ENCODE assay signal across 13 cellular contexts in the genomic region with DNA sequence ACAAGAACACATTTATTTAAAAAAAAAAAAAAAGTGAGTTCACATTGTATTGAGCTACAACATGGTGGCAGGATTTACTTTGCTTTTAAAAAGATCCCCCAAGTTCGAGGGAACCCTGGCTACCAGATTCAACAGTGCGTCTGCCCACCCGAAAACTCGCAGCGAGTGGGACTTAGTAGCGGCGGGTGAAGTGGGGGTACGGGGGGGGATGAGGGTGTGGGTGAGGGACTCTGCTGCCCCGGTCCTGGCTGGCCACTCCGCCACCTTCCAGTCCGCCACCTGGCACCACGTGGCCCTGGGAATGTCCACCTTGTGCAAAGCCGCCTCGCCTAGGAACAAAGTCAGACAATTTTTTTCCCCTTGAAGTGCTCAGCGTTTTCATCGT. TPM values are rescaled to one million over a fixed set of nuclear protein-coding genes. Genes with fewer than 3 reads are reported as not detected.
"Had no signal": no experiment of that assay in that cellular context is flagged by ENCODE, and none has a peak within 500 bp of the region (broad histone marks: within the 10 kb centered on the region; RNA-seq: fewer than 3 reads in every experiment).

No MANE protein-coding gene starts in this region.

- H3K4me3 ChIP-seq: coronary artery, lung, thyroid gland, uterus had no signal

- H3K27ac Mint-ChIP-seq: T-helper 2 cell treated with Interferon-gamma antibody and Interleukin-4, amounts not matched to agents 5 μg/mL and 100 μg/mL, for 36 hours had no signal

- H3K27me3 ChIP-seq: thyroid gland, uterus had no signal

- DNase-seq: activated naive CD4-positive, alpha-beta T cell treated with anti-CD3 and anti-CD28 coated beads for 36 hours; effector CD4-positive, alpha-beta T cell; foreskin melanocyte; left colon; naive thymus-derived CD4-positive, alpha-beta T cell; occipital lobe; thyroid gland; uterus had no signal

- H3K27me3 Mint-ChIP-seq: naive thymus-derived CD4-positive, alpha-beta T cell had no signal

- FAIRE-seq: astrocyte had no signal

- H3K9me3 Mint-ChIP-seq: activated naive CD4-positive, alpha-beta T cell treated with anti-CD3 and anti-CD28 coated beads for 36 hours; naive thymus-derived CD4-positive, alpha-beta T cell; T-helper 2 cell treated with Interferon-gamma antibody and Interleukin-4, amounts not matched to agents 5 μg/mL and 100 μg/mL, for 36 hours had no signal

- ATAC-seq: left colon had no signal

- H3K27ac ChIP-seq: uterus had no signal

- H3K4me3 Mint-ChIP-seq: activated naive CD4-positive, alpha-beta T cell treated with anti-CD3 and anti-CD28 coated beads for 36 hours; T-helper 2 cell treated with Interferon-gamma antibody and Interleukin-4, amounts not matched to agents 5 μg/mL and 100 μg/mL, for 36 hours had no signal

- H3K4me1 ChIP-seq: uterus had no signal

- H3K9me3 ChIP-seq: thyroid gland, uterus had no signal

- H3K36me3 ChIP-seq: uterus had no signal

RNA-seq across cellular contexts. Expression of gene TINCR, which starts 19.3 kb away (rescaled TPM):
- total RNA-seq: skeletal muscle tissue, thyroid gland had no signal
- polyA plus RNA-seq: naive thymus-derived CD4-positive, alpha-beta T cell had no signal
